8 cellular contexts compared by ENCODE assay signal in the genomic region with DNA sequence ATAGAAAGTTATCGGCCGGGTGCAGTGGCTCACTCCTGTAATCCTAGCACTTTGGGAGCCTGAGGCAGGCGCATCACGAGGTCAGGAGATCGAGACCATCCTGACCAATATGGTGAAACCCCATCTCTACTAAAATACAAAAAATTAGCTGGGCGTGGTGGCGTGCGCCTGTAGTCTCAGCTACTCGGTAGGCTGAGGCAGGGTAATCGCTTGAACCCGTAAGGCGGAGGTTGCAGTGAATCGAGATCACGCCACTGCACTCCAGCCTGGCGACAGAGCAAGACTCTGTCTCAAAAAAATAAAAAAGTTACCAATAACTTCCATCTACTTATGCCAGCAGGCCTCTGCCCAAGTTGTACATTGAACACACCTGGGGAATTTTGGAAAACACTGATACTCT. TPM values are rescaled to one million over a fixed set of nuclear protein-coding genes. Genes with fewer than 3 reads are reported as not detected.
DNase-seq lines count a peak whose midpoint lies in the region; ATAC-seq and TF ChIP-seq lines count a peak whose summit lies in the region.
"Not testable (repeated sequence)": the region's sequence is repeated elsewhere in the genome, so short reads cannot be mapped to it uniquely, and the experiment has no call there.

No MANE protein-coding gene starts in this region.

- peaks cover 28% of the 10 kb centered on the region for H3K4me1 Mint-ChIP-seq in CD8-positive, alpha-beta T cell (ENCODE audit: low read depth)
- peaks cover 25% of the 10 kb centered on the region for H3K4me1 Mint-ChIP-seq in activated CD4-positive, alpha-beta T cell treated with anti-CD3 and anti-CD28 coated beads for 36 hours
- H3K4me1 Mint-ChIP-seq in memory B cell, result peaks cover 15% of the 10 kb centered on the region

- not testable (repeated sequence) for H3K27me3 ChIP-seq in CD8-positive, alpha-beta T cell (ENCODE audit: insufficient read depth, low read length); Loucy (ENCODE audit: insufficient read depth, low read length, poor library complexity, severe bottlenecking); esophagus squamous epithelium; parathyroid adenoma (ENCODE audit: control insufficient read depth, insufficient read depth, low read length); thoracic aorta (replicated peaks; ENCODE audit: insufficient read depth)

- not testable (repeated sequence) for H3K9me3 Mint-ChIP-seq in CD8-positive, alpha-beta T cell; activated CD4-positive, alpha-beta T cell treated with anti-CD3 and anti-CD28 coated beads for 36 hours (ENCODE audit: low read depth); memory B cell

- peak overlapping the region; percentile 97 for H3K27ac Mint-ChIP-seq in CD8-positive, alpha-beta T cell
- H3K27ac Mint-ChIP-seq in activated CD4-positive, alpha-beta T cell treated with anti-CD3 and anti-CD28 coated beads for 36 hours, result peak overlapping the region; percentile 100
- not testable (repeated sequence) for H3K27ac Mint-ChIP-seq in memory B cell

- peaks cover 24% of the 10 kb centered on the region for H3K36me3 Mint-ChIP-seq in CD8-positive, alpha-beta T cell
- H3K36me3 Mint-ChIP-seq in activated CD4-positive, alpha-beta T cell treated with anti-CD3 and anti-CD28 coated beads for 36 hours (ENCODE audit: low read depth); memory B cell: not testable (repeated sequence)

- not testable (repeated sequence) for H3K9me3 ChIP-seq in CD8-positive, alpha-beta T cell (ENCODE audit: low read length); Loucy (ENCODE audit: insufficient read depth, low read depth, low read length); esophagus squamous epithelium; parathyroid adenoma (ENCODE audit: control insufficient read depth, low read length); thoracic aorta

- H3K79me2 ChIP-seq in Loucy (ENCODE audit: insufficient read depth, low read length), result peaks cover 28% of the 10 kb centered on the region
- not testable (repeated sequence) for H3K79me2 ChIP-seq in parathyroid adenoma

- not testable (repeated sequence) for TF ChIP-seq POLR2A in esophagus squamous epithelium (IDR thresholded peaks at IDR 0.05)

- WGBS in esophagus squamous epithelium, 2 donors, result 81 to 92% methylated on average over 15 of the region's 15 CpGs

- POLR2A ChIA-PET in CD8-positive, alpha-beta T cell (lab: Charles Lee), result interaction anchor here (2.4 kb wide), 1 partner anchor 11 kb away, joined by 13 read pairs; no protein-coding TSS in a partner anchor
- POLR2A ChIA-PET in activated CD4-positive, alpha-beta T cell treated with anti-CD3 and anti-CD28 coated beads for 36 hours (lab: Charles Lee), result not testable (repeated sequence)

- not testable (repeated sequence) for H3F3A ChIP-seq in Loucy (ENCODE audit: low read depth)

- intact Hi-C loops in CD8-positive, alpha-beta T cell (cut with DNase I, micrococcal nuclease); activated CD4-positive, alpha-beta T cell treated with anti-CD3 and anti-CD28 coated beads for 36 hours (cut with DNase I, micrococcal nuclease); esophagus squamous epithelium (cut with DNase I): not testable (repeated sequence)

- peak overlapping the region; percentile 98 for H2AFZ ChIP-seq in Loucy (ENCODE audit: low read length)
- H2AFZ ChIP-seq in parathyroid adenoma, result peak overlapping the region; percentile 94

- TF ChIP-seq CTCF in CD8-positive, alpha-beta T cell (IDR thresholded peaks at IDR 0.05); Loucy (conservative IDR thresholded peaks at IDR 0.05; ENCODE audit: low read length); astrocyte of the spinal cord (IDR thresholded peaks at IDR 0.05; ENCODE audit: low read depth, low read length); esophagus squamous epithelium (IDR thresholded peaks at IDR 0.05); parathyroid adenoma (IDR thresholded peaks at IDR 0.05); thoracic aorta (IDR thresholded peaks at IDR 0.05): not testable (repeated sequence)

- H3K27ac ChIP-seq in CD8-positive, alpha-beta T cell (ENCODE audit: low read depth, low read length), result peak overlapping the region; percentile 69
- H3K27ac ChIP-seq in esophagus squamous epithelium, result peak overlapping the region in 3 of 4 donors; percentile 87 to 92 (median 91)
- not testable (repeated sequence) for H3K27ac ChIP-seq in parathyroid adenoma
- H3K27ac ChIP-seq in thoracic aorta, result peak overlapping the region; percentile 45 to 68

- not testable (repeated sequence) for H3K9me2 ChIP-seq in Loucy (replicated peaks; ENCODE audit: low read depth, low read length)

- H3K4me3 ChIP-seq in CD8-positive, alpha-beta T cell (ENCODE audit: low read depth, low read length), result peak overlapping the region; percentile 79
- peak overlapping the region; percentile 84 for H3K4me3 ChIP-seq in Loucy (ENCODE audit: low read length, poor library complexity, severe bottlenecking)
- H3K4me3 ChIP-seq in astrocyte of the spinal cord (ENCODE audit: low read depth, low read length), result peak overlapping the region; percentile 73
- H3K4me3 ChIP-seq in esophagus squamous epithelium, result peak overlapping the region in 3 of 4 donors; percentile 64 to 99 (median 90)
- not testable (repeated sequence) for H3K4me3 ChIP-seq in parathyroid adenoma (ENCODE audit: low read depth, low read length)
- peak overlapping the region; percentile 81 for H3K4me3 ChIP-seq in thoracic aorta

- not testable (repeated sequence) for H3K27me3 Mint-ChIP-seq in CD8-positive, alpha-beta T cell (ENCODE audit: low read depth); activated CD4-positive, alpha-beta T cell treated with anti-CD3 and anti-CD28 coated beads for 36 hours; memory B cell

- peaks cover 12% of the 10 kb centered on the region for H3K36me3 ChIP-seq in CD8-positive, alpha-beta T cell (ENCODE audit: insufficient read depth, low read length)
- peaks cover 15% of the 10 kb centered on the region; the same call in 1 of the 2 replicates for H3K36me3 ChIP-seq in Loucy (ENCODE audit: insufficient read depth, low read length)
- H3K36me3 ChIP-seq in esophagus squamous epithelium, result peaks cover 11 to 23% (median 12%) of the 10 kb centered on the region in 3 donors
- H3K36me3 ChIP-seq in parathyroid adenoma (ENCODE audit: control insufficient read depth, insufficient read depth, low read length), result not testable (repeated sequence)
- peaks cover 11% of the 10 kb centered on the region for H3K36me3 ChIP-seq in thoracic aorta

- ATAC-seq in CD8-positive, alpha-beta T cell; activated CD4-positive, alpha-beta T cell treated with anti-CD3 and anti-CD28 coated beads for 36 hours; memory B cell (ENCODE audit: low read depth); thoracic aorta (ENCODE audit: insufficient number of reproducible peaks, low FRiP score, low read depth): not testable (repeated sequence)

- H3K4me1 ChIP-seq in CD8-positive, alpha-beta T cell (ENCODE audit: insufficient read depth, low read length), result peaks cover 17% of the 10 kb centered on the region
- H3K4me1 ChIP-seq in Loucy (ENCODE audit: insufficient read depth, low read length, poor library complexity, severe bottlenecking) (peaks cover 16% of the 10 kb centered on the region), esophagus squamous epithelium (peaks cover 17 to 41% (median 17%) of the 10 kb centered on the region in 3 donors), thoracic aorta (ENCODE audit: control insufficient read depth in 1 of 2, low read depth in 2 of 2) (peaks cover 8 to 17% of the 10 kb centered on the region in 2 donors)
- not testable (repeated sequence) for H3K4me1 ChIP-seq in parathyroid adenoma

- H3K4me2 ChIP-seq in Loucy (ENCODE audit: low read depth, low read length, poor library complexity, severe bottlenecking), result peak overlapping the region; percentile 79
- H3K4me2 ChIP-seq in parathyroid adenoma (ENCODE audit: low read length), result peak overlapping the region; percentile 81

- CTCF ChIA-PET in CD8-positive, alpha-beta T cell (lab: Charles Lee), result interaction anchor here (0.6 kb wide), 1 partner anchor 29 kb away, joined by 3 read pairs; no protein-coding TSS in a partner anchor
- CTCF ChIA-PET in activated CD4-positive, alpha-beta T cell treated with anti-CD3 and anti-CD28 coated beads for 36 hours (lab: Charles Lee), result interaction anchor here (1.7 to 1.8 kb wide), 2 partner anchors 10 to 53 kb away, joined by 4 to 5 read pairs; no protein-coding TSS in a partner anchor

- H3K4me3 Mint-ChIP-seq in CD8-positive, alpha-beta T cell, result peak overlapping the region; percentile 95
- peak overlapping the region; percentile 92 for H3K4me3 Mint-ChIP-seq in activated CD4-positive, alpha-beta T cell treated with anti-CD3 and anti-CD28 coated beads for 36 hours
- H3K4me3 Mint-ChIP-seq in memory B cell, result peak overlapping the region; percentile 28

- H3K9ac ChIP-seq in Loucy (ENCODE audit: low read depth, low read length, poor library complexity, severe bottlenecking), result peak overlapping the region; percentile 84
- H3K9ac ChIP-seq in parathyroid adenoma, result not testable (repeated sequence)

- not testable (repeated sequence) for H4K20me1 ChIP-seq in Loucy (ENCODE audit: insufficient read depth, low read length, poor library complexity, severe bottlenecking)

- not testable (repeated sequence) for DNase-seq in CD8-positive, alpha-beta T cell; activated CD4-positive, alpha-beta T cell treated with anti-CD3 and anti-CD28 coated beads for 36 hours; astrocyte of the spinal cord (ENCODE audit: low read depth, low spot score); esophagus squamous epithelium (lab: John Stamatoyannopoulos, UW); memory B cell (ENCODE audit: low spot score in 2 of 2); thoracic aorta (ENCODE audit: low spot score)

- in situ Hi-C loops in astrocyte of the spinal cord (cut with HindIII; ENCODE audit: low sequenced_read_pairs), result not testable (repeated sequence)

RNA-seq across cellular contexts. Expression of gene TCHP, which starts 0.7 kb away (rescaled TPM):
- total RNA-seq in CD8-positive, alpha-beta T cell, result 10 to 100 TPM; 11.4 to 15.7 TPM
- total RNA-seq in activated CD4-positive, alpha-beta T cell treated with anti-CD3 and anti-CD28 coated beads for 36 hours, result 10 to 100 TPM; 15.1 to 16.1 TPM
- total RNA-seq in esophagus squamous epithelium (10 to 100 TPM; 15.7 to 31.7 (median 20.0) TPM), thoracic aorta (10 to 100 TPM; 13.5 to 36.9 TPM)

RNA-seq across cellular contexts. Expression of gene GLTP, which starts 19.0 kb away (rescaled TPM):
- total RNA-seq in CD8-positive, alpha-beta T cell, result 10 to 100 TPM; 36.9 to 40.7 TPM
- total RNA-seq in activated CD4-positive, alpha-beta T cell treated with anti-CD3 and anti-CD28 coated beads for 36 hours, result 10 to 100 TPM; 24.2 to 26.9 TPM
- 100 to 1,000 TPM; 315 to 901 (median 457) TPM for total RNA-seq in esophagus squamous epithelium
- 10 to 100 TPM; 42.4 to 48.9 TPM for total RNA-seq in thoracic aorta

Comparison
In these comparisons a context has a peak if more than half of its experiments do, and no peak if none do; other contexts are left out.
1. H3K4me3 Mint-ChIP-seq: peak in every context shown above with its lines; median percentile 95 in CD8-positive, alpha-beta T cell; 92 in activated CD4-positive, alpha-beta T cell treated with anti-CD3 and anti-CD28 coated beads for 36 hours; 28 in memory B cell.
2. RNA of gene GLTP, which starts 19.0 kb away (total RNA-seq): 315 to 901 TPM in esophagus squamous epithelium; 42.4 to 48.9 TPM in thoracic aorta, 36.9 to 40.7 TPM in CD8-positive, alpha-beta T cell and 24.2 to 26.9 TPM in activated CD4-positive, alpha-beta T cell treated with anti-CD3 and anti-CD28 coated beads for 36 hours; every median in the first group is over 4 times any median in the second.